ENCODE assay signal across 9 cellular contexts in the genomic region with DNA sequence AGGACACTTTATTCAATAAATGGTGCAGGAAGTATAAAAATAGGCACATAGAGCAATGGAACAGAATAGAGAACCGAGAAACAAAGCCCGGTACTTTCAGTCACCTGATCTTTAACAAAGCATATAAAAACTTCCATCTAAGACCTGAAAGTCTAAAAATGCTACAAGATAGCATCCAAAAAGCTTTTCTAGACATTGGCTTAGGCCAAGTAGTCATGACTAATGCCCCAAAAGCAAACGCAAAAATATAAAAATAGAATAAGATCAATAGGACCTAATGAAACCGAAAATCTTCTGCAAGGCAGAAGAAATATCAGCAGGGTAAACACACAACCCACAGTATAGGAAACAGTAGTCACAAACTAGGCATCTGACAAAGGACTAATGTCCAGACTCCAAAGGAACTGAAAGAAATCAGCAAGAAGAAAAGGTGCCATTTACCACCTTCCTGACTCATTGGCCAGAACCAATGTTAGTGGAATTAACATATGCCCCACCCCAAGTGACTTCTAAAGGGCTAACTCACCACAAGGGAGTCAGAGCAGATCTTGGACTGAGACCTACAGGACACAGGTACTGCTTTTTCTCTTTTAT. TPM values are rescaled to one million over a fixed set of nuclear protein-coding genes. Genes with fewer than 3 reads are reported as not detected.
DNase-seq lines count a peak whose midpoint lies in the region; ATAC-seq and TF ChIP-seq lines count a peak whose summit lies in the region.
"Had no signal": no experiment of that assay in that cellular context is flagged by ENCODE, and none has a peak within 500 bp of the region (broad histone marks: within the 10 kb centered on the region; RNA-seq: fewer than 3 reads in every experiment).

No MANE protein-coding gene starts in this region.

- 90 to 94% methylated on average over 2 to 4 of the region's 4 CpGs for WGBS in endodermal cell (ENCODE audit: insufficient coverage in 1 of 2, insufficient read length in 1 of 2), 2 experiments
- 70 to 73% (median 73%) methylated on average over 4 of the region's 4 CpGs for WGBS in ovary, 3 donors

- H3K4me1 Mint-ChIP-seq in CD4-positive, alpha-beta T cell (ENCODE audit: low read depth) = peaks cover 51% of the 10 kb centered on the region
- H3K4me1 Mint-ChIP-seq in activated CD8-positive, alpha-beta T cell treated with anti-CD3 and anti-CD28 coated beads, Interleukin-2, amount 10 ng/mL, durations not matched to agents 7 days and 5 days (ENCODE audit: low read depth) = peaks cover 52% of the 10 kb centered on the region
- peaks cover 3% of the 10 kb centered on the region for H3K4me1 Mint-ChIP-seq in endodermal cell

- H3K27me3 Mint-ChIP-seq in CD4-positive, alpha-beta T cell = no peaks in the 10 kb centered on the region
- H3K27me3 Mint-ChIP-seq in activated CD8-positive, alpha-beta T cell treated with anti-CD3 and anti-CD28 coated beads, Interleukin-2, amount 10 ng/mL, durations not matched to agents 7 days and 5 days (ENCODE audit: low read depth) = peaks cover 9% of the 10 kb centered on the region
- peaks cover 39% of the 10 kb centered on the region for H3K27me3 Mint-ChIP-seq in endodermal cell (ENCODE audit: insufficient read depth)

- DNase-seq in CD4-positive, alpha-beta T cell = no peak
- no peak for DNase-seq in activated CD8-positive, alpha-beta T cell treated with anti-CD3 and anti-CD28 coated beads, Interleukin-2, amount 10 ng/mL, durations not matched to agents 7 days and 5 days
- DNase-seq in endodermal cell (no peak), NCI-H146 (lab: John Stamatoyannopoulos, UW) (no peak), osteoblast (ENCODE audit: insufficient read length, low spot score, missing footprints) (no peak), ovary (no peak)

- H3K9ac ChIP-seq in endodermal cell (ENCODE audit: extremely low read depth, low read length, poor library complexity, severe bottlenecking) = no peak overlapping the region

- H3K4me3 ChIP-seq in endodermal cell (ENCODE audit: low read length) (no peak overlapping the region), osteoblast (ENCODE audit: insufficient read depth, low read length) (no peak overlapping the region), ovary (no peak overlapping the region)

- no peaks in the 10 kb centered on the region for H4K20me1 ChIP-seq in osteoblast (ENCODE audit: insufficient read depth, low read length)

- H3K4me2 ChIP-seq in osteoblast (ENCODE audit: insufficient read depth, low read length) = no peak overlapping the region

- POLR2A ChIA-PET in CD4-positive, alpha-beta T cell (lab: Charles Lee) = interaction anchor here (0.6 to 1.3 kb wide), 2 partner anchors 14 to 28 kb away, joined by 3 to 4 read pairs; no protein-coding TSS in a partner anchor
- POLR2A ChIA-PET in activated CD8-positive, alpha-beta T cell treated with anti-CD3 and anti-CD28 coated beads, Interleukin-2, amount 10 ng/mL, durations not matched to agents 7 days and 5 days (lab: Charles Lee) = no interaction called here

- intact Hi-C loops in CD4-positive, alpha-beta T cell (cut with DNase I, micrococcal nuclease) = no loop called here
- intact Hi-C loops in ovary (cut with DNase I) = no loop called here

- TF ChIP-seq EP300 in ovary (IDR thresholded peaks at IDR 0.05) = no peak

- no peaks in the 10 kb centered on the region for H3K9me3 ChIP-seq in CD4-positive, alpha-beta T cell (ENCODE audit: control insufficient read depth, low read length)
- H3K9me3 ChIP-seq in endodermal cell (ENCODE audit: control insufficient read depth, low read length) (no peaks in the 10 kb centered on the region), osteoblast (ENCODE audit: low read depth, low read length) (no peaks in the 10 kb centered on the region), ovary (no peaks in the 10 kb centered on the region)

- H3K4me1 ChIP-seq in endodermal cell (ENCODE audit: control insufficient read depth, insufficient read depth, low read length) (no peaks in the 10 kb centered on the region), osteoblast (ENCODE audit: insufficient read depth, low read length) (peaks cover 4% of the 10 kb centered on the region), ovary (ENCODE audit: insufficient read depth) (no peaks in the 10 kb centered on the region)

- peak overlapping the region; percentile 1 for H3K27ac ChIP-seq in CD4-positive, alpha-beta T cell (ENCODE audit: low read depth, low read length)
- no peak overlapping the region for H3K27ac ChIP-seq in endodermal cell (ENCODE audit: low read depth, low read length)
- no peak overlapping the region for H3K27ac ChIP-seq in osteoblast (ENCODE audit: low read depth, low read length)
- no peak overlapping the region for H3K27ac ChIP-seq in ovary

- no peaks in the 10 kb centered on the region for H3K9me3 Mint-ChIP-seq in CD4-positive, alpha-beta T cell
- peaks cover 4% of the 10 kb centered on the region for H3K9me3 Mint-ChIP-seq in activated CD8-positive, alpha-beta T cell treated with anti-CD3 and anti-CD28 coated beads, Interleukin-2, amount 10 ng/mL, durations not matched to agents 7 days and 5 days (ENCODE audit: insufficient read depth)
- H3K9me3 Mint-ChIP-seq in endodermal cell = peaks cover 17% of the 10 kb centered on the region

- peak overlapping the region; percentile 61 for H3K4me3 Mint-ChIP-seq in CD4-positive, alpha-beta T cell
- H3K4me3 Mint-ChIP-seq in activated CD8-positive, alpha-beta T cell treated with anti-CD3 and anti-CD28 coated beads, Interleukin-2, amount 10 ng/mL, durations not matched to agents 7 days and 5 days = peak overlapping the region; percentile 72
- no peak overlapping the region for H3K4me3 Mint-ChIP-seq in endodermal cell

- H2AFZ ChIP-seq in osteoblast (ENCODE audit: low read length) = no peak overlapping the region

- peak overlapping the region; percentile 48 for H3K27ac Mint-ChIP-seq in CD4-positive, alpha-beta T cell
- peak overlapping the region; percentile 80 for H3K27ac Mint-ChIP-seq in activated CD8-positive, alpha-beta T cell treated with anti-CD3 and anti-CD28 coated beads, Interleukin-2, amount 10 ng/mL, durations not matched to agents 7 days and 5 days
- no peak overlapping the region for H3K27ac Mint-ChIP-seq in endodermal cell

- TF ChIP-seq CTCF in CD4-positive, alpha-beta T cell (IDR thresholded peaks at IDR 0.05) = no peak
- TF ChIP-seq CTCF in endodermal cell (conservative IDR thresholded peaks at IDR 0.05) = no peak
- no peak for TF ChIP-seq CTCF in osteoblast (IDR thresholded peaks at IDR 0.05; ENCODE audit: extremely low read depth, low read depth, low read length)
- TF ChIP-seq CTCF in ovary (IDR thresholded peaks at IDR 0.05) = no peak

- H3K36me3 ChIP-seq in endodermal cell (ENCODE audit: control insufficient read depth, insufficient read depth, low read length) = no peaks in the 10 kb centered on the region
- no peaks in the 10 kb centered on the region for H3K36me3 ChIP-seq in osteoblast (ENCODE audit: insufficient read depth, low read length)
- no peaks in the 10 kb centered on the region for H3K36me3 ChIP-seq in ovary

- H3K36me3 Mint-ChIP-seq in CD4-positive, alpha-beta T cell (ENCODE audit: low read depth) = no peaks in the 10 kb centered on the region
- peaks cover 14% of the 10 kb centered on the region for H3K36me3 Mint-ChIP-seq in activated CD8-positive, alpha-beta T cell treated with anti-CD3 and anti-CD28 coated beads, Interleukin-2, amount 10 ng/mL, durations not matched to agents 7 days and 5 days (ENCODE audit: low read depth)
- no peaks in the 10 kb centered on the region for H3K36me3 Mint-ChIP-seq in endodermal cell (ENCODE audit: low read depth)

- no peaks in the 10 kb centered on the region for H3K27me3 ChIP-seq in CD4-positive, alpha-beta T cell (ENCODE audit: control insufficient read depth, insufficient read depth, low read length)
- H3K27me3 ChIP-seq in endodermal cell (ENCODE audit: control insufficient read depth, insufficient read depth, low read length, poor library complexity, severe bottlenecking) (no peaks in the 10 kb centered on the region), osteoblast (ENCODE audit: insufficient read depth, low read length) (peaks cover 15% of the 10 kb centered on the region), ovary (no peaks in the 10 kb centered on the region)

- H3K79me2 ChIP-seq in osteoblast (ENCODE audit: insufficient read depth, low read length) = no peaks in the 10 kb centered on the region

- CTCF ChIA-PET in CD4-positive, alpha-beta T cell (lab: Charles Lee) = interaction anchor here (1.3 kb wide), 1 partner anchor 29 kb away, joined by 5 read pairs; no protein-coding TSS in a partner anchor
- CTCF ChIA-PET in activated CD8-positive, alpha-beta T cell treated with anti-CD3 and anti-CD28 coated beads, Interleukin-2, amount 10 ng/mL, durations not matched to agents 7 days and 5 days (lab: Charles Lee) = interaction anchor here (3.5 to 13.1 kb wide), 2 partner anchors 35 to 87 kb away, joined by 16 to 111 read pairs; no protein-coding TSS in a partner anchor

- ATAC-seq in CD4-positive, alpha-beta T cell (ENCODE audit: poor library complexity) = no peak
- ATAC-seq in GM19035 (IDR thresholded peaks at IDR 0.05; ENCODE audit: unreplicated experiment) = peak; percentile 71
- peak; percentile 59 for ATAC-seq in HG03064 (IDR thresholded peaks at IDR 0.05; ENCODE audit: low read depth, unreplicated experiment)
- peak; percentile 43 for ATAC-seq in activated CD8-positive, alpha-beta T cell treated with anti-CD3 and anti-CD28 coated beads, Interleukin-2, amount 10 ng/mL, durations not matched to agents 7 days and 5 days
- ATAC-seq: Panc1 had no signal

- TF ChIP-seq POLR2A in ovary (IDR thresholded peaks at IDR 0.05) = no peak

RNA-seq across cellular contexts. Expression of gene CEACAM21, which starts 40.8 kb away (rescaled TPM):
- 10 to 100 TPM; 30.7 to 34.9 TPM for total RNA-seq in CD4-positive, alpha-beta T cell
- total RNA-seq in activated CD8-positive, alpha-beta T cell treated with anti-CD3 and anti-CD28 coated beads, Interleukin-2, amount 10 ng/mL, durations not matched to agents 7 days and 5 days = 10 to 100 TPM; 41.8 to 49.4 TPM
- total RNA-seq in endodermal cell (under 1 TPM; 0.44 to 0.51 TPM), osteoblast (not detected in 2 replicates), ovary (1 to 10 TPM in 3 of 7 donors, under 1 TPM in 2, not detected in 2; 0.25 to 1.8 (median 1.1) TPM)
- polyA plus RNA-seq in endodermal cell (2013, experiment 1 of 2) = 0.14 TPM
- not detected for polyA plus RNA-seq in endodermal cell (2013, experiment 2 of 2)
- polyA plus RNA-seq in ovary = 10 to 100 TPM in 1 of 2 donors, 1 to 10 TPM in 1; 3.0 to 11.4 TPM

Comparison
In these comparisons a context has a peak if more than half of its experiments do, and no peak if none do; other contexts are left out.
1. RNA of gene CEACAM21, which starts 40.8 kb away (total RNA-seq): 41.8 to 49.4 TPM in activated CD8-positive, alpha-beta T cell treated with anti-CD3 and anti-CD28 coated beads, Interleukin-2, amount 10 ng/mL, durations not matched to agents 7 days and 5 days and 30.7 to 34.9 TPM in CD4-positive, alpha-beta T cell; 0.44 to 0.51 TPM in endodermal cell, 0.25 to 1.8 TPM in ovary and not detected in osteoblast; every median in the first group is over 10 times any median in the second.